9 cellular contexts compared by ENCODE assay signal in genomic region chr20:2451422-2451821, GRCh38.
"Had no signal": no experiment of that assay in that cellular context is flagged by ENCODE, and none has a peak within 500 bp of the region (broad histone marks: within the 10 kb centered on the region; RNA-seq: fewer than 3 reads in every experiment).

No MANE protein-coding gene starts in this region.

- H3K27me3 ChIP-seq: left lung, ovary, right atrium auricular region, right lobe of liver, tibial nerve, uterus had no signal

- FAIRE-seq: kidney had no signal

- H3K4me3 ChIP-seq: left lung, lower lobe of right lung, ovary, right atrium auricular region, right lobe of liver, smooth muscle cell, tibial nerve, uterus had no signal

- H3K4me1 ChIP-seq: left lung, lower lobe of right lung, right atrium auricular region, right lobe of liver, uterus had no signal

- H3K27ac ChIP-seq: left lung, lower lobe of right lung, ovary, right atrium auricular region, right lobe of liver, tibial nerve, uterus had no signal

- H3K4me2 ChIP-seq: smooth muscle cell had no signal

- H3K9me3 ChIP-seq: left lung, lower lobe of right lung, ovary, right lobe of liver, uterus had no signal

- H3K36me3 ChIP-seq: left lung, lower lobe of right lung, ovary, right atrium auricular region, right lobe of liver, uterus had no signal

- DNase-seq: kidney, lower lobe of right lung had no signal
